ENCODE assay signal across 21 cellular contexts in the genomic region with DNA sequence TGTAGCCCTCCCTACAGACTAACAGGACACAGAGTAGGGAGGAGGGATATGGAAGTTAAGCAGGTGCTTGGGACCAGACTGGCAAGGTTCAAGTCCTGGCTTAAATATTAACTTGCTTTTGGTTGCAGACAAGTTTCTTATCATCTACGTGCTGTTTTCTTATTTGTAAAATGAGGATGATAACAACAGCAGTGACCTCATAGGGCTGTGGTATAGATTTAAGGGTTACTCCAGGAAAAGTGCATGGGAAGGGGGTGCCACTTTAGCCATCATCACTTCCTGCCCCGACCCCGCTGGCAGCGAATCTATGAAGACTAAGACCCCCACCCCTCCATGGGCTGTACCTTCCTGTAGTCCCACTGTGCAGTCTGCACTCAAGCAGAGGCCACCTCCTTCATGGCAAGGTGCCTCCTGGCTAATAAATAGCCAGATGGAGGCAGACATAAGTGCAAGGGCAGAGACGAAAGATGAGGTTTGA.
DNase-seq lines count a peak whose midpoint lies in the region; ATAC-seq and TF ChIP-seq lines count a peak whose summit lies in the region.
"Had no signal": no experiment of that assay in that cellular context is flagged by ENCODE, and none has a peak within 500 bp of the region (broad histone marks: within the 10 kb centered on the region; RNA-seq: fewer than 3 reads in every experiment).

No MANE protein-coding gene starts in this region.

- no peaks in the 10 kb centered on the region for H3K9me3 Mint-ChIP-seq in glutamatergic neuron (ENCODE audit: unreplicated experiment)
- no peaks in the 10 kb centered on the region for H3K9me3 Mint-ChIP-seq in natural killer cell treated with Interleukin-12 subunit alpha and Interleukin-12 subunit beta and Interleukin-15 and Interleukin-18, amount 100 ng/mL, for 72 hours
- H3K9me3 Mint-ChIP-seq: HFFc6 had no signal

- no peak for TF ChIP-seq CTCF in glutamatergic neuron (IDR thresholded peaks at IDR 0.05; ENCODE audit: partially characterized antibody, unreplicated experiment)

- no peak overlapping the region for H3K4me3 Mint-ChIP-seq in glutamatergic neuron (ENCODE audit: unreplicated experiment)
- no peak overlapping the region for H3K4me3 Mint-ChIP-seq in natural killer cell treated with Interleukin-12 subunit alpha and Interleukin-12 subunit beta and Interleukin-15 and Interleukin-18, amount 100 ng/mL, for 72 hours
- H3K4me3 Mint-ChIP-seq: HFFc6 had no signal

- H3K4me1 Mint-ChIP-seq in glutamatergic neuron (ENCODE audit: low read depth, unreplicated experiment), result no peaks in the 10 kb centered on the region
- H3K4me1 Mint-ChIP-seq in natural killer cell treated with Interleukin-12 subunit alpha and Interleukin-12 subunit beta and Interleukin-15 and Interleukin-18, amount 100 ng/mL, for 72 hours (ENCODE audit: low read depth in 2 of 2), result no peaks in the 10 kb centered on the region
- H3K4me1 Mint-ChIP-seq: IgD-negative memory B cell had no signal

- H3K4me1 ChIP-seq in duodenal mucosa (ENCODE audit: control insufficient read depth in 1 of 2, insufficient read depth in 2 of 2, low read length in 2 of 2), result peaks cover 14 to 30% of the 10 kb centered on the region in 2 donors

- no peak for ATAC-seq in natural killer cell treated with Interleukin-12 subunit alpha and Interleukin-12 subunit beta and Interleukin-15 and Interleukin-18, amount 100 ng/mL, for 72 hours
- ATAC-seq: GM12878 had no signal

- no peak overlapping the region for H3K27ac Mint-ChIP-seq in glutamatergic neuron (ENCODE audit: unreplicated experiment)
- no peak overlapping the region for H3K27ac Mint-ChIP-seq in natural killer cell treated with Interleukin-12 subunit alpha and Interleukin-12 subunit beta and Interleukin-15 and Interleukin-18, amount 100 ng/mL, for 72 hours
- H3K27ac Mint-ChIP-seq: HFFc6, IgD-negative memory B cell had no signal

- no peaks in the 10 kb centered on the region for H3K27me3 ChIP-seq in duodenal mucosa (ENCODE audit: control insufficient read depth in 1 of 2, insufficient read depth in 2 of 2, low read length in 2 of 2)

- peak overlapping the region; percentile 4 to 30 for H3K4me3 ChIP-seq in duodenal mucosa (ENCODE audit: low read depth in 1 of 2, low read length in 2 of 2)
- H3K4me3 ChIP-seq: GM12878, SK-N-MC had no signal

- DNase-seq in HuH-7.5 (ENCODE audit: low spot score), result peak; percentile 43
- DNase-seq in mucosa of gallbladder (ENCODE audit: low spot score), result peak; percentile 63
- DNase-seq in substantia nigra (lab: John Stamatoyannopoulos, UW), result no peak
- no peak for DNase-seq in glutamatergic neuron
- no peak for DNase-seq in natural killer cell treated with Interleukin-12 subunit alpha and Interleukin-12 subunit beta and Interleukin-15 and Interleukin-18, amount 100 ng/mL, for 72 hours (ENCODE audit: low spot score)
- no peak for DNase-seq in NCI-H446 treated with DMSO at 0.1 percent for 48 hours (lab: John Stamatoyannopoulos, UW)
- DNase-seq: ACHN, DMS 273 treated with DMSO at 0.1 percent for 48 hours, GF-D8, HFFc6, Karpas-422, NCI-H1436, NCI-H1930, NCI-H226, NCI-H524 treated with DMSO at 0.1 percent for 48 hours, SHP77 had no signal

- H3K27me3 Mint-ChIP-seq in glutamatergic neuron (ENCODE audit: unreplicated experiment), result no peaks in the 10 kb centered on the region
- H3K27me3 Mint-ChIP-seq in natural killer cell treated with Interleukin-12 subunit alpha and Interleukin-12 subunit beta and Interleukin-15 and Interleukin-18, amount 100 ng/mL, for 72 hours, result no peaks in the 10 kb centered on the region
- H3K27me3 Mint-ChIP-seq: IgD-negative memory B cell had no signal

- H3K36me3 Mint-ChIP-seq in glutamatergic neuron (ENCODE audit: unreplicated experiment), result no peaks in the 10 kb centered on the region
- no peaks in the 10 kb centered on the region for H3K36me3 Mint-ChIP-seq in natural killer cell treated with Interleukin-12 subunit alpha and Interleukin-12 subunit beta and Interleukin-15 and Interleukin-18, amount 100 ng/mL, for 72 hours

- H3K9me3 ChIP-seq in duodenal mucosa (ENCODE audit: control insufficient read depth in 1 of 2, low read length in 2 of 2), result no peaks in the 10 kb centered on the region

- H3K27ac ChIP-seq in duodenal mucosa (ENCODE audit: low read depth, low read length), result peak overlapping the region; percentile 15
- peak overlapping the region; percentile 82 for H3K27ac ChIP-seq in substantia nigra (ENCODE audit: low read depth, low read length, poor library complexity, severe bottlenecking)
- H3K27ac ChIP-seq: C4-2B, SK-N-MC had no signal

- no peak overlapping the region for H3K9ac ChIP-seq in duodenal mucosa (ENCODE audit: low read depth in 1 of 2, low read length in 2 of 2)

- H3K36me3 ChIP-seq in duodenal mucosa (ENCODE audit: control insufficient read depth in 1 of 2, insufficient read depth in 2 of 2, low read length in 2 of 2), result peaks cover 0 to 1% of the 10 kb centered on the region in 2 donors

Comparison
In these comparisons a context has a peak if more than half of its experiments do, and no peak if none do; other contexts are left out.
1. DNase-seq: peak in HuH-7.5 (single experiment) and mucosa of gallbladder (single experiment); none in substantia nigra (0 of 49), glutamatergic neuron (single experiment), natural killer cell treated with Interleukin-12 subunit alpha and Interleukin-12 subunit beta and Interleukin-15 and Interleukin-18, amount 100 ng/mL, for 72 hours (single experiment) and NCI-H446 treated with DMSO at 0.1 percent for 48 hours (single experiment).